In the genomic region with DNA sequence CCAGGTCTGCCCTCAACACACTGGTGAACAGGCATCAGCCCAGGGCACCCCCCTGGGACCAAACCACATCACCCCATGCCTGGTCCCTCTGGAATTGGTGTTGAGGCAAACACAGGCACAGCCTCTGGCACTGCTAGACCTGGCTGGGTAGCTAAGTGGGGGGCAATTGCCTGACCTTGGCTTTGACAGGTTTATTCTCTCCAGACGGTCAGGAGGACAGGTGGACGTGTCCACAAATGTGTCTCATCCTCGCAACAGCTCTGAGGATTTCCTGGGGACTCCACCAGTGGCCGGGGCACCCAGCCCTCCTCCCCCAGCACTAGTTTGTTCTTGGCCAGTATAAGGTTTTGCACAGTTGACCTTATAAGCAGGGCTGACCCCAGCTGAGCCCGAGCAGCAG, we compare ENCODE assay signal across 21 cellular contexts.
"Had no signal": no experiment of that assay in that cellular context is flagged by ENCODE, and none has a peak within 500 bp of the region (broad histone marks: within the 10 kb centered on the region; RNA-seq: fewer than 3 reads in every experiment).

No MANE protein-coding gene starts in this region.

- DNase-seq: activated CD4-positive, alpha-beta T cell treated with anti-CD3 and anti-CD28 coated beads, Interleukin-2, amount 10 ng/mL, durations not matched to agents 7 days and 5 days; activated CD4-positive, CD25-positive, alpha-beta regulatory T cell; activated naive CD4-positive, alpha-beta T cell treated with anti-CD3 and anti-CD28 coated beads for 36 hours; activated naive CD8-positive, alpha-beta T cell treated with anti-CD3 and anti-CD28 coated beads, Interleukin-2, amount 50 U/mL, for 24 hours; activated T-cell treated with anti-CD3 and anti-CD28 coated beads for 4 hours; cerebellar nuclear complex; dermis blood vessel endothelial cell; gastrocnemius medialis; heart right ventricle; midbrain; retina; small intestine; stimulated activated CD4-positive, alpha-beta T cell treated with anti-CD3 and anti-CD28 coated beads, Interleukin-4, amount 100 ng/mL, for 4 hours; stimulated activated CD8-positive, alpha-beta memory T cell treated with anti-CD3 and anti-CD28 coated beads, Interleukin-4, amount 100 ng/mL, for 48 hours; stomach had no signal

- H3K27ac ChIP-seq: ascending aorta, gastrocnemius medialis, parathyroid adenoma, stomach, thoracic aorta had no signal

- H2AFZ ChIP-seq: parathyroid adenoma had no signal

- H3K27ac Mint-ChIP-seq: activated CD4-positive, alpha-beta T cell treated with anti-CD3 and anti-CD28 coated beads, Interleukin-2, amount 10 ng/mL, durations not matched to agents 7 days and 5 days; activated naive CD4-positive, alpha-beta T cell treated with anti-CD3 and anti-CD28 coated beads for 36 hours; activated naive CD8-positive, alpha-beta T cell treated with anti-CD3 and anti-CD28 coated beads, Interleukin-2, amount 50 U/mL, for 24 hours; T-helper 2 cell treated with Interferon-gamma antibody and Interleukin-4, amounts not matched to agents 5 μg/mL and 100 μg/mL, for 36 hours had no signal

- H3K79me2 ChIP-seq: parathyroid adenoma had no signal

- H3K4me1 ChIP-seq: ascending aorta, breast epithelium, gastrocnemius medialis, parathyroid adenoma had no signal

- H3K4me3 Mint-ChIP-seq: activated CD4-positive, alpha-beta T cell treated with anti-CD3 and anti-CD28 coated beads, Interleukin-2, amount 10 ng/mL, durations not matched to agents 7 days and 5 days; activated naive CD4-positive, alpha-beta T cell treated with anti-CD3 and anti-CD28 coated beads for 36 hours; activated naive CD8-positive, alpha-beta T cell treated with anti-CD3 and anti-CD28 coated beads, Interleukin-2, amount 50 U/mL, for 24 hours; T-helper 2 cell treated with Interferon-gamma antibody and Interleukin-4, amounts not matched to agents 5 μg/mL and 100 μg/mL, for 36 hours had no signal

- H3K27me3 Mint-ChIP-seq: activated CD4-positive, alpha-beta T cell treated with anti-CD3 and anti-CD28 coated beads, Interleukin-2, amount 10 ng/mL, durations not matched to agents 7 days and 5 days; activated naive CD8-positive, alpha-beta T cell treated with anti-CD3 and anti-CD28 coated beads, Interleukin-2, amount 50 U/mL, for 24 hours had no signal

- ATAC-seq: activated naive CD8-positive, alpha-beta T cell treated with anti-CD3 and anti-CD28 coated beads, Interleukin-2, amount 50 U/mL, for 24 hours; gastrocnemius medialis had no signal

- H3K9me3 ChIP-seq: ascending aorta, breast epithelium, gastrocnemius medialis, heart right ventricle, stomach, thoracic aorta had no signal

- H3K27me3 ChIP-seq: ascending aorta, breast epithelium, gastrocnemius medialis, heart right ventricle, stomach had no signal

- H3K4me3 ChIP-seq: ascending aorta, breast epithelium, gastrocnemius medialis, heart right ventricle, lung, stomach, thoracic aorta had no signal
